ENCODE assay signal across 1 cellular context in the genomic region with DNA sequence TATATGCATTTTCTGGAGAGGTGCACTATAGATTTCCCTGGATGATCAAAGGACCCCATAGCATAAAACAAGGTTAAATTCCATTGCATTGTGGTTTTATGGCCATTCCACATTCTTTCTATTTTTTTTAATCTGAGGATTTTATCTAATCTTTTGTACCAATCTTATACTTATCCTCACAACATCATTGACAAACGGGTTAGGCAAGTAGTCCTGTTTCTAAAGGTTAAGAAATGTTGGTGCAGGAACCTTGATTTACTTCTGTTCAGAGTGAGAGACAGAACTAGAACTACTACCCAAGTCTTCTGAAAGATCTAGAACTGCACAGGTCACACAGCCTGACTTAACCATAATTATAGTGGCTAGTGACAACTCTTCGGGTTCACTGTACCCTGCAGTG.
TF ChIP-seq lines count a peak whose summit lies in the region.

No MANE protein-coding gene starts in this region.

TF ChIP-seq in K562, 482 proteins besides CTCF, POLR2A, EP300 and RAD21 (continued from another document):
- TF ChIP-seq CEBPZ (IDR thresholded peaks at IDR 0.05; ENCODE audit: borderline replicate concordance, low read depth, low read length) (no peak), HDAC3 (IDR thresholded peaks at IDR 0.05; ENCODE audit: borderline replicate concordance, partially characterized antibody) (no peak), TSC22D4 (tag; IDR thresholded peaks at IDR 0.05) (no peak), FIP1L1 (IDR thresholded peaks at IDR 0.05; ENCODE audit: low read depth, low read length, poor library complexity, severe bottlenecking) (no peak), ZBTB2 (IDR thresholded peaks at IDR 0.05) (no peak), RNF219 (CRISPR knock-in tag; IDR thresholded peaks at IDR 0.05) (no peak), TBL1XR1 (IDR thresholded peaks at IDR 0.05; ENCODE audit: low read length in 2 of 2) (no peak)
- TF ChIP-seq, protein P1, sequence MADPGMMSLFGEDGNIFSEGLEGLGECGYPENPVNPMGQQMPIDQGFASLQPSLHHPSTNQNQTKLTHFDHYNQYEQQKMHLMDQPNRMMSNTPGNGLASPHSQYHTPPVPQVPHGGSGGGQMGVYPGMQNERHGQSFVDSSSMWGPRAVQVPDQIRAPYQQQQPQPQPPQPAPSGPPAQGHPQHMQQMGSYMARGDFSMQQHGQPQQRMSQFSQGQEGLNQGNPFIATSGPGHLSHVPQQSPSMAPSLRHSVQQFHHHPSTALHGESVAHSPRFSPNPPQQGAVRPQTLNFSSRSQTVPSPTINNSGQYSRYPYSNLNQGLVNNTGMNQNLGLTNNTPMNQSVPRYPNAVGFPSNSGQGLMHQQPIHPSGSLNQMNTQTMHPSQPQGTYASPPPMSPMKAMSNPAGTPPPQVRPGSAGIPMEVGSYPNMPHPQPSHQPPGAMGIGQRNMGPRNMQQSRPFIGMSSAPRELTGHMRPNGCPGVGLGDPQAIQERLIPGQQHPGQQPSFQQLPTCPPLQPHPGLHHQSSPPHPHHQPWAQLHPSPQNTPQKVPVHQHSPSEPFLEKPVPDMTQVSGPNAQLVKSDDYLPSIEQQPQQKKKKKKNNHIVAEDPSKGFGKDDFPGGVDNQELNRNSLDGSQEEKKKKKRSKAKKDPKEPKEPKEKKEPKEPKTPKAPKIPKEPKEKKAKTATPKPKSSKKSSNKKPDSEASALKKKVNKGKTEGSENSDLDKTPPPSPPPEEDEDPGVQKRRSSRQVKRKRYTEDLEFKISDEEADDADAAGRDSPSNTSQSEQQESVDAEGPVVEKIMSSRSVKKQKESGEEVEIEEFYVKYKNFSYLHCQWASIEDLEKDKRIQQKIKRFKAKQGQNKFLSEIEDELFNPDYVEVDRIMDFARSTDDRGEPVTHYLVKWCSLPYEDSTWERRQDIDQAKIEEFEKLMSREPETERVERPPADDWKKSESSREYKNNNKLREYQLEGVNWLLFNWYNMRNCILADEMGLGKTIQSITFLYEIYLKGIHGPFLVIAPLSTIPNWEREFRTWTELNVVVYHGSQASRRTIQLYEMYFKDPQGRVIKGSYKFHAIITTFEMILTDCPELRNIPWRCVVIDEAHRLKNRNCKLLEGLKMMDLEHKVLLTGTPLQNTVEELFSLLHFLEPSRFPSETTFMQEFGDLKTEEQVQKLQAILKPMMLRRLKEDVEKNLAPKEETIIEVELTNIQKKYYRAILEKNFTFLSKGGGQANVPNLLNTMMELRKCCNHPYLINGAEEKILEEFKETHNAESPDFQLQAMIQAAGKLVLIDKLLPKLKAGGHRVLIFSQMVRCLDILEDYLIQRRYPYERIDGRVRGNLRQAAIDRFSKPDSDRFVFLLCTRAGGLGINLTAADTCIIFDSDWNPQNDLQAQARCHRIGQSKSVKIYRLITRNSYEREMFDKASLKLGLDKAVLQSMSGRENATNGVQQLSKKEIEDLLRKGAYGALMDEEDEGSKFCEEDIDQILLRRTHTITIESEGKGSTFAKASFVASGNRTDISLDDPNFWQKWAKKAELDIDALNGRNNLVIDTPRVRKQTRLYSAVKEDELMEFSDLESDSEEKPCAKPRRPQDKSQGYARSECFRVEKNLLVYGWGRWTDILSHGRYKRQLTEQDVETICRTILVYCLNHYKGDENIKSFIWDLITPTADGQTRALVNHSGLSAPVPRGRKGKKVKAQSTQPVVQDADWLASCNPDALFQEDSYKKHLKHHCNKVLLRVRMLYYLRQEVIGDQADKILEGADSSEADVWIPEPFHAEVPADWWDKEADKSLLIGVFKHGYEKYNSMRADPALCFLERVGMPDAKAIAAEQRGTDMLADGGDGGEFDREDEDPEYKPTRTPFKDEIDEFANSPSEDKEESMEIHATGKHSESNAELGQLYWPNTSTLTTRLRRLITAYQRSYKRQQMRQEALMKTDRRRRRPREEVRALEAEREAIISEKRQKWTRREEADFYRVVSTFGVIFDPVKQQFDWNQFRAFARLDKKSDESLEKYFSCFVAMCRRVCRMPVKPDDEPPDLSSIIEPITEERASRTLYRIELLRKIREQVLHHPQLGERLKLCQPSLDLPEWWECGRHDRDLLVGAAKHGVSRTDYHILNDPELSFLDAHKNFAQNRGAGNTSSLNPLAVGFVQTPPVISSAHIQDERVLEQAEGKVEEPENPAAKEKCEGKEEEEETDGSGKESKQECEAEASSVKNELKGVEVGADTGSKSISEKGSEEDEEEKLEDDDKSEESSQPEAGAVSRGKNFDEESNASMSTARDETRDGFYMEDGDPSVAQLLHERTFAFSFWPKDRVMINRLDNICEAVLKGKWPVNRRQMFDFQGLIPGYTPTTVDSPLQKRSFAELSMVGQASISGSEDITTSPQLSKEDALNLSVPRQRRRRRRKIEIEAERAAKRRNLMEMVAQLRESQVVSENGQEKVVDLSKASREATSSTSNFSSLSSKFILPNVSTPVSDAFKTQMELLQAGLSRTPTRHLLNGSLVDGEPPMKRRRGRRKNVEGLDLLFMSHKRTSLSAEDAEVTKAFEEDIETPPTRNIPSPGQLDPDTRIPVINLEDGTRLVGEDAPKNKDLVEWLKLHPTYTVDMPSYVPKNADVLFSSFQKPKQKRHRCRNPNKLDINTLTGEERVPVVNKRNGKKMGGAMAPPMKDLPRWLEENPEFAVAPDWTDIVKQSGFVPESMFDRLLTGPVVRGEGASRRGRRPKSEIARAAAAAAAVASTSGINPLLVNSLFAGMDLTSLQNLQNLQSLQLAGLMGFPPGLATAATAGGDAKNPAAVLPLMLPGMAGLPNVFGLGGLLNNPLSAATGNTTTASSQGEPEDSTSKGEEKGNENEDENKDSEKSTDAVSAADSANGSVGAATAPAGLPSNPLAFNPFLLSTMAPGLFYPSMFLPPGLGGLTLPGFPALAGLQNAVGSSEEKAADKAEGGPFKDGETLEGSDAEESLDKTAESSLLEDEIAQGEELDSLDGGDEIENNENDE (IDR thresholded peaks at IDR 0.05; ENCODE audit: low read depth, low read length): no peak
TF ChIP-seq in K562: peak in this region for 0.
